ENCODE assay signal across 8 cellular contexts in the genomic region with DNA sequence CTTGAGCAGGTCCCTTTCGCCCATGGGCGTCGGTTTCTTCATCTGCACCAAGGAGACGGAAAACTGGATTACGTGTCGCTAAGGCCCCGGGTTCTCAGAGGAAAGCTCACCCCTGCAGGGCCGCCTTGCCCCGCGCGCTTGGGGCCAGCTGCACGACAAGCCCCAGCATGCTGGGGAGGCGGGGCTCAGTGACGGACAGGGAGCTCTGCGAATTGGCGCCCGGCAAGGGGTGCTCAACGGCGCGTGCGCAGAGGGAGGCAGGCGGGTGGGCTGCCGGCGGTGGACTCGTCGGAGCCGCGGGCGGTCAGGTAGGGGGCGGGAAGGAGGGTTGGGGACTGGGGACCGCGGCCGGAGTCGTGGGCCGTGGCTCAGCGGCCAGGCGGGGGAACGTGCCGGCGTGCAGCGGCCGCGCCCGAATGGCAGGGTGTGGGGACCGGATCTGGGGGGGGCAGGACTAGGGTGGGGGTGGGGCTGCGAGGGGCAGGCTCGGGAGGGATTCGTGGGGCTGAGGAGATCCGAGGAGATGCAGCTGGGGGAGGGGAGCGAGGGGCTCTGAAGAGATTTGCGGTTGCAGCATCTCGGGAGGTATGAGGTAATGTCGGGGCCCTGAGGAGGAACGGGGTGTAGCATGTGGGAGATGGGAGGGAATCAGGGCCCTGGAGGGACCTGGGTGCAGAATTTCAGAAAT. TPM values are rescaled to one million over a fixed set of nuclear protein-coding genes. Genes with fewer than 3 reads are reported as not detected.
DNase-seq lines count a peak whose midpoint lies in the region; ATAC-seq and TF ChIP-seq lines count a peak whose summit lies in the region.

A gene with protein sequence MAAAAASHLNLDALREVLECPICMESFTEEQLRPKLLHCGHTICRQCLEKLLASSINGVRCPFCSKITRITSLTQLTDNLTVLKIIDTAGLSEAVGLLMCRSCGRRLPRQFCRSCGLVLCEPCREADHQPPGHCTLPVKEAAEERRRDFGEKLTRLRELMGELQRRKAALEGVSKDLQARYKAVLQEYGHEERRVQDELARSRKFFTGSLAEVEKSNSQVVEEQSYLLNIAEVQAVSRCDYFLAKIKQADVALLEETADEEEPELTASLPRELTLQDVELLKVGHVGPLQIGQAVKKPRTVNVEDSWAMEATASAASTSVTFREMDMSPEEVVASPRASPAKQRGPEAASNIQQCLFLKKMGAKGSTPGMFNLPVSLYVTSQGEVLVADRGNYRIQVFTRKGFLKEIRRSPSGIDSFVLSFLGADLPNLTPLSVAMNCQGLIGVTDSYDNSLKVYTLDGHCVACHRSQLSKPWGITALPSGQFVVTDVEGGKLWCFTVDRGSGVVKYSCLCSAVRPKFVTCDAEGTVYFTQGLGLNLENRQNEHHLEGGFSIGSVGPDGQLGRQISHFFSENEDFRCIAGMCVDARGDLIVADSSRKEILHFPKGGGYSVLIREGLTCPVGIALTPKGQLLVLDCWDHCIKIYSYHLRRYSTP (plus strand): TSS at position 232 of the 688 bp plus-strand sequence. CDS start 10,438 bp downstream, outside the sequence.

- no peaks in the 10 kb centered on the region for H3K27me3 Mint-ChIP-seq in nephron (ENCODE audit: low read depth)
- H3K27me3 Mint-ChIP-seq in stimulated activated naive CD8-positive, alpha-beta T cell treated with anti-CD3 and anti-CD28 coated beads, Interleukin-15, Interleukin-2, amounts not matched to agents 100 ng/mL and 50 ng/mL, for 24 hours, result no peaks in the 10 kb centered on the region

- peaks cover 41% of the 10 kb centered on the region for H3K79me2 ChIP-seq in DOHH2 (ENCODE audit: control insufficient read depth, low read length)
- H3K79me2 ChIP-seq in Karpas-422 (ENCODE audit: low read length), result peaks cover 48% of the 10 kb centered on the region

- peaks cover 8% of the 10 kb centered on the region for H3K36me3 Mint-ChIP-seq in nephron (ENCODE audit: low read depth)
- H3K36me3 Mint-ChIP-seq in stimulated activated naive CD8-positive, alpha-beta T cell treated with anti-CD3 and anti-CD28 coated beads, Interleukin-15, Interleukin-2, amounts not matched to agents 100 ng/mL and 50 ng/mL, for 24 hours (ENCODE audit: low read depth), result peaks cover 9% of the 10 kb centered on the region

- H3K4me1 ChIP-seq in DOHH2 (ENCODE audit: control insufficient read depth, low read length) (peaks cover 37% of the 10 kb centered on the region), Karpas-422 (ENCODE audit: low read length) (peaks cover 46% of the 10 kb centered on the region), RWPE2 (ENCODE audit: insufficient read depth, poor library complexity, severe bottlenecking) (peaks cover 14% of the 10 kb centered on the region)

- ATAC-seq in GM21825 (IDR thresholded peaks at IDR 0.05; ENCODE audit: unreplicated experiment), result peak; percentile 99
- peak; percentile 90 for ATAC-seq in RWPE2 (ENCODE audit: low read depth)

- H3K27ac ChIP-seq in DOHH2 (ENCODE audit: low read depth, low read length) (no peak within 1 kb of the TSS), Karpas-422 (ENCODE audit: low read length) (no peak within 1 kb of the TSS), RWPE2 (ENCODE audit: poor library complexity, severe bottlenecking) (peak within 1 kb of the TSS; percentile 32)

- H3K4me3 ChIP-seq in DOHH2 (ENCODE audit: low read length), result peak within 1 kb of the TSS; percentile 91
- peak within 1 kb of the TSS; percentile 77 for H3K4me3 ChIP-seq in Karpas-422 (ENCODE audit: low read length)
- peak within 1 kb of the TSS; percentile 56 for H3K4me3 ChIP-seq in RWPE2 (ENCODE audit: severe bottlenecking)

- H3K36me3 ChIP-seq in DOHH2 (ENCODE audit: control insufficient read depth, low read length) (peaks cover 2% of the 10 kb centered on the region; the same call in 1 of the 2 replicates), Karpas-422 (ENCODE audit: insufficient read depth, low read length) (no peaks in the 10 kb centered on the region), RWPE2 (ENCODE audit: low read depth) (peaks cover 15% of the 10 kb centered on the region)

- H3K4me3 Mint-ChIP-seq in nephron, result peak within 1 kb of the TSS; percentile 87 to 92 (median 90)
- peak within 1 kb of the TSS; percentile 90 for H3K4me3 Mint-ChIP-seq in stimulated activated naive CD8-positive, alpha-beta T cell treated with anti-CD3 and anti-CD28 coated beads, Interleukin-15, Interleukin-2, amounts not matched to agents 100 ng/mL and 50 ng/mL, for 24 hours

- H3K9me2 ChIP-seq in DOHH2 (replicated peaks; ENCODE audit: control insufficient read depth, low read length), result no peaks in the 10 kb centered on the region
- H3K9me2 ChIP-seq in Karpas-422 (replicated peaks; ENCODE audit: insufficient read depth, low read length), result no peaks in the 10 kb centered on the region

- H4K20me1 ChIP-seq in DOHH2 (ENCODE audit: control insufficient read depth, insufficient read depth, low read depth, low read length) (peaks cover 4% of the 10 kb centered on the region; the same call in 1 of the 2 replicates), Karpas-422 (ENCODE audit: insufficient read depth, low read depth, low read length) (peaks cover 30% of the 10 kb centered on the region; the same call in 1 of the 2 replicates)

- H3K27ac Mint-ChIP-seq in nephron, result peak within 1 kb of the TSS; percentile 46 to 87 (median 73)
- peak within 1 kb of the TSS; percentile 87 for H3K27ac Mint-ChIP-seq in stimulated activated naive CD8-positive, alpha-beta T cell treated with anti-CD3 and anti-CD28 coated beads, Interleukin-15, Interleukin-2, amounts not matched to agents 100 ng/mL and 50 ng/mL, for 24 hours

- H3K27me3 ChIP-seq in DOHH2 (ENCODE audit: control insufficient read depth, low read length) (no peaks in the 10 kb centered on the region), Karpas-422 (ENCODE audit: low read length) (no peaks in the 10 kb centered on the region), RWPE2 (ENCODE audit: insufficient read depth, poor library complexity, severe bottlenecking) (no peaks in the 10 kb centered on the region)

- H3K9me3 ChIP-seq in DOHH2 (ENCODE audit: control insufficient read depth, insufficient read depth, low read length), result peaks cover 8% of the 10 kb centered on the region
- H3K9me3 ChIP-seq in Karpas-422 (ENCODE audit: low read length), result no peaks in the 10 kb centered on the region; the same call in 1 of the 2 replicates
- no peaks in the 10 kb centered on the region for H3K9me3 ChIP-seq in RWPE2 (ENCODE audit: severe bottlenecking)

- TF ChIP-seq CTCF in DOHH2 (IDR thresholded peaks at IDR 0.05; ENCODE audit: low read depth, low read length, poor library complexity, severe bottlenecking) (no peak), RWPE2 (IDR thresholded peaks at IDR 0.05; ENCODE audit: poor library complexity, severe bottlenecking) (no peak), nephron (IDR thresholded peaks at IDR 0.05; ENCODE audit: unreplicated experiment in 3 of 3) (no peak)

- H3F3A ChIP-seq in DOHH2 (ENCODE audit: control insufficient read depth, insufficient read depth), result 0 out of 2 replicates have a peak, but pooled peaks cover 3% of the 10 kb centered on the region

- H3K4me1 Mint-ChIP-seq in nephron, result peaks cover 47% of the 10 kb centered on the region
- H3K4me1 Mint-ChIP-seq in stimulated activated naive CD8-positive, alpha-beta T cell treated with anti-CD3 and anti-CD28 coated beads, Interleukin-15, Interleukin-2, amounts not matched to agents 100 ng/mL and 50 ng/mL, for 24 hours (ENCODE audit: low read depth), result peaks cover 59% of the 10 kb centered on the region

- H3K9ac ChIP-seq in Karpas-422 (ENCODE audit: low read length), result peak within 1 kb of the TSS; percentile 86

- DNase-seq in Karpas-422 (peak; percentile 97), RWPE2 (ENCODE audit: low spot score) (peak; percentile 87), fibroblast of the conjunctiva (ENCODE audit: low read depth) (peak; percentile 69)
- DNase-seq in activated effector memory CD4-positive, alpha-beta T cell treated with Interleukin-2 at 50 U/mL for 16 hours, result peak; percentile 89

- H3K9me3 Mint-ChIP-seq in nephron, result peaks cover 6% of the 10 kb centered on the region
- no peaks in the 10 kb centered on the region for H3K9me3 Mint-ChIP-seq in stimulated activated naive CD8-positive, alpha-beta T cell treated with anti-CD3 and anti-CD28 coated beads, Interleukin-15, Interleukin-2, amounts not matched to agents 100 ng/mL and 50 ng/mL, for 24 hours

- H2AFZ ChIP-seq in Karpas-422 (ENCODE audit: low read length), result peak within 1 kb of the TSS; percentile 91

- H3K4me2 ChIP-seq in DOHH2 (ENCODE audit: low read length) (peak within 1 kb of the TSS; percentile 99), Karpas-422 (ENCODE audit: low read depth, low read length, poor library complexity, severe bottlenecking) (peak within 1 kb of the TSS; percentile 96)

RNA-seq across cellular contexts. Expression of the gene that starts here (rescaled TPM):
- total RNA-seq in Karpas-422 (2014; rRNA removed; shearing (Covaris generic); ENCODE audit: low replicate concordance), result 20.7 and 23.9 TPM in 2 replicates
